Comparison of ENCODE assay signal across 7 cellular contexts in genomic region chr22:39869797-39870196, GRCh38. TPM values are rescaled to one million over a fixed set of nuclear protein-coding genes. Genes with fewer than 3 reads are reported as not detected.
"Had no signal": no experiment of that assay in that cellular context is flagged by ENCODE, and none has a peak within 500 bp of the region (broad histone marks: within the 10 kb centered on the region; RNA-seq: fewer than 3 reads in every experiment).

No MANE protein-coding gene starts in this region.

RNA-seq across cellular contexts. Expression of gene ENTHD1, which starts 23.8 kb away (rescaled TPM):
- total RNA-seq: GM23248, GM23338, H1, H4, H7, H9, HFFc6 had no signal
- polyA plus RNA-seq: GM23248, GM23338, H1 had no signal

RNA-seq across cellular contexts. Expression of gene GRAP2, which starts 31.1 kb away (rescaled TPM):
- total RNA-seq: GM23248, H1, H4, H9, HFFc6 had no signal
- polyA plus RNA-seq: GM23248, GM23338 had no signal
